ENCODE assay signal across 1 cellular context in genomic region chr7:142365410-142365842, GRCh38.
TF ChIP-seq lines count a peak whose summit lies in the region.

No MANE protein-coding gene starts in this region.

TF ChIP-seq in H1, 55 proteins besides CTCF, POLR2A, EP300 and RAD21 (continued from another document):
- TF ChIP-seq CHD2 (IDR thresholded peaks at IDR 0.05; ENCODE audit: low read length), result peak; percentile 73
- peak; percentile 93 for TF ChIP-seq BACH1 (IDR thresholded peaks at IDR 0.05; ENCODE audit: low read length)
- TF ChIP-seq TEAD4 (IDR thresholded peaks at IDR 0.05; ENCODE audit: low read depth, low read length), result peak; percentile 95
- peak; percentile 68 for TF ChIP-seq ASH2L (IDR thresholded peaks at IDR 0.05; ENCODE audit: low read length)
- TF ChIP-seq, protein P1, sequence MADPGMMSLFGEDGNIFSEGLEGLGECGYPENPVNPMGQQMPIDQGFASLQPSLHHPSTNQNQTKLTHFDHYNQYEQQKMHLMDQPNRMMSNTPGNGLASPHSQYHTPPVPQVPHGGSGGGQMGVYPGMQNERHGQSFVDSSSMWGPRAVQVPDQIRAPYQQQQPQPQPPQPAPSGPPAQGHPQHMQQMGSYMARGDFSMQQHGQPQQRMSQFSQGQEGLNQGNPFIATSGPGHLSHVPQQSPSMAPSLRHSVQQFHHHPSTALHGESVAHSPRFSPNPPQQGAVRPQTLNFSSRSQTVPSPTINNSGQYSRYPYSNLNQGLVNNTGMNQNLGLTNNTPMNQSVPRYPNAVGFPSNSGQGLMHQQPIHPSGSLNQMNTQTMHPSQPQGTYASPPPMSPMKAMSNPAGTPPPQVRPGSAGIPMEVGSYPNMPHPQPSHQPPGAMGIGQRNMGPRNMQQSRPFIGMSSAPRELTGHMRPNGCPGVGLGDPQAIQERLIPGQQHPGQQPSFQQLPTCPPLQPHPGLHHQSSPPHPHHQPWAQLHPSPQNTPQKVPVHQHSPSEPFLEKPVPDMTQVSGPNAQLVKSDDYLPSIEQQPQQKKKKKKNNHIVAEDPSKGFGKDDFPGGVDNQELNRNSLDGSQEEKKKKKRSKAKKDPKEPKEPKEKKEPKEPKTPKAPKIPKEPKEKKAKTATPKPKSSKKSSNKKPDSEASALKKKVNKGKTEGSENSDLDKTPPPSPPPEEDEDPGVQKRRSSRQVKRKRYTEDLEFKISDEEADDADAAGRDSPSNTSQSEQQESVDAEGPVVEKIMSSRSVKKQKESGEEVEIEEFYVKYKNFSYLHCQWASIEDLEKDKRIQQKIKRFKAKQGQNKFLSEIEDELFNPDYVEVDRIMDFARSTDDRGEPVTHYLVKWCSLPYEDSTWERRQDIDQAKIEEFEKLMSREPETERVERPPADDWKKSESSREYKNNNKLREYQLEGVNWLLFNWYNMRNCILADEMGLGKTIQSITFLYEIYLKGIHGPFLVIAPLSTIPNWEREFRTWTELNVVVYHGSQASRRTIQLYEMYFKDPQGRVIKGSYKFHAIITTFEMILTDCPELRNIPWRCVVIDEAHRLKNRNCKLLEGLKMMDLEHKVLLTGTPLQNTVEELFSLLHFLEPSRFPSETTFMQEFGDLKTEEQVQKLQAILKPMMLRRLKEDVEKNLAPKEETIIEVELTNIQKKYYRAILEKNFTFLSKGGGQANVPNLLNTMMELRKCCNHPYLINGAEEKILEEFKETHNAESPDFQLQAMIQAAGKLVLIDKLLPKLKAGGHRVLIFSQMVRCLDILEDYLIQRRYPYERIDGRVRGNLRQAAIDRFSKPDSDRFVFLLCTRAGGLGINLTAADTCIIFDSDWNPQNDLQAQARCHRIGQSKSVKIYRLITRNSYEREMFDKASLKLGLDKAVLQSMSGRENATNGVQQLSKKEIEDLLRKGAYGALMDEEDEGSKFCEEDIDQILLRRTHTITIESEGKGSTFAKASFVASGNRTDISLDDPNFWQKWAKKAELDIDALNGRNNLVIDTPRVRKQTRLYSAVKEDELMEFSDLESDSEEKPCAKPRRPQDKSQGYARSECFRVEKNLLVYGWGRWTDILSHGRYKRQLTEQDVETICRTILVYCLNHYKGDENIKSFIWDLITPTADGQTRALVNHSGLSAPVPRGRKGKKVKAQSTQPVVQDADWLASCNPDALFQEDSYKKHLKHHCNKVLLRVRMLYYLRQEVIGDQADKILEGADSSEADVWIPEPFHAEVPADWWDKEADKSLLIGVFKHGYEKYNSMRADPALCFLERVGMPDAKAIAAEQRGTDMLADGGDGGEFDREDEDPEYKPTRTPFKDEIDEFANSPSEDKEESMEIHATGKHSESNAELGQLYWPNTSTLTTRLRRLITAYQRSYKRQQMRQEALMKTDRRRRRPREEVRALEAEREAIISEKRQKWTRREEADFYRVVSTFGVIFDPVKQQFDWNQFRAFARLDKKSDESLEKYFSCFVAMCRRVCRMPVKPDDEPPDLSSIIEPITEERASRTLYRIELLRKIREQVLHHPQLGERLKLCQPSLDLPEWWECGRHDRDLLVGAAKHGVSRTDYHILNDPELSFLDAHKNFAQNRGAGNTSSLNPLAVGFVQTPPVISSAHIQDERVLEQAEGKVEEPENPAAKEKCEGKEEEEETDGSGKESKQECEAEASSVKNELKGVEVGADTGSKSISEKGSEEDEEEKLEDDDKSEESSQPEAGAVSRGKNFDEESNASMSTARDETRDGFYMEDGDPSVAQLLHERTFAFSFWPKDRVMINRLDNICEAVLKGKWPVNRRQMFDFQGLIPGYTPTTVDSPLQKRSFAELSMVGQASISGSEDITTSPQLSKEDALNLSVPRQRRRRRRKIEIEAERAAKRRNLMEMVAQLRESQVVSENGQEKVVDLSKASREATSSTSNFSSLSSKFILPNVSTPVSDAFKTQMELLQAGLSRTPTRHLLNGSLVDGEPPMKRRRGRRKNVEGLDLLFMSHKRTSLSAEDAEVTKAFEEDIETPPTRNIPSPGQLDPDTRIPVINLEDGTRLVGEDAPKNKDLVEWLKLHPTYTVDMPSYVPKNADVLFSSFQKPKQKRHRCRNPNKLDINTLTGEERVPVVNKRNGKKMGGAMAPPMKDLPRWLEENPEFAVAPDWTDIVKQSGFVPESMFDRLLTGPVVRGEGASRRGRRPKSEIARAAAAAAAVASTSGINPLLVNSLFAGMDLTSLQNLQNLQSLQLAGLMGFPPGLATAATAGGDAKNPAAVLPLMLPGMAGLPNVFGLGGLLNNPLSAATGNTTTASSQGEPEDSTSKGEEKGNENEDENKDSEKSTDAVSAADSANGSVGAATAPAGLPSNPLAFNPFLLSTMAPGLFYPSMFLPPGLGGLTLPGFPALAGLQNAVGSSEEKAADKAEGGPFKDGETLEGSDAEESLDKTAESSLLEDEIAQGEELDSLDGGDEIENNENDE (IDR thresholded peaks at IDR 0.05; ENCODE audit: insufficient replicate concordance, low read length), result no peak
- TF ChIP-seq, protein P2, sequence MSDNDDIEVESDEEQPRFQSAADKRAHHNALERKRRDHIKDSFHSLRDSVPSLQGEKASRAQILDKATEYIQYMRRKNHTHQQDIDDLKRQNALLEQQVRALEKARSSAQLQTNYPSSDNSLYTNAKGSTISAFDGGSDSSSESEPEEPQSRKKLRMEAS (IDR thresholded peaks at IDR 0.05), result peak; percentile 73; the same call in 1 of the 2 replicates
- TF ChIP-seq TBP (IDR thresholded peaks at IDR 0.05; ENCODE audit: low read depth, low read length), result no peak
- TF ChIP-seq EGR1 (IDR thresholded peaks at IDR 0.05; ENCODE audit: borderline replicate concordance, low read depth, low read length), result no peak
- TF ChIP-seq YY1 (IDR thresholded peaks at IDR 0.05; ENCODE audit: low read depth, low read length), result 0 out of 2 replicates have a peak, but pooled peaks have one; percentile 51
- peak; percentile 58 to 94; a peak in 1 of 4 replicates for TF ChIP-seq HDAC2 (IDR thresholded peaks at IDR 0.05; ENCODE audit: borderline replicate concordance in 1 of 2, low read depth in 2 of 2, low read length in 2 of 2)
- peak; percentile 79; the same call in 1 of the 2 replicates for TF ChIP-seq MAFK (IDR thresholded peaks at IDR 0.05; ENCODE audit: low read depth, low read length)
- TF ChIP-seq NRF1 (IDR thresholded peaks at IDR 0.05; ENCODE audit: low read depth, low read length), result no peak
- TF ChIP-seq SIX5 (IDR thresholded peaks at IDR 0.05; ENCODE audit: low read depth, low read length), result no peak
- TF ChIP-seq BCL11A (IDR thresholded peaks at IDR 0.05; ENCODE audit: low read depth in 2 of 2, low read length in 2 of 2), result peak in 1 of 2 experiments; percentile 93
- no peak for TF ChIP-seq BRCA1 (IDR thresholded peaks at IDR 0.05; ENCODE audit: low read depth, low read length)
- peak; percentile 43; the same call in 1 of the 2 replicates for TF ChIP-seq POLR2AphosphoS5 (IDR thresholded peaks at IDR 0.05; ENCODE audit: low read depth, low read length)
- peak; percentile 86 for TF ChIP-seq NANOG (IDR thresholded peaks at IDR 0.05; ENCODE audit: insufficient read depth, low read depth, low read length, poor library complexity, severe bottlenecking)
- TF ChIP-seq CREB1 (IDR thresholded peaks at IDR 0.05), result peak; percentile 41; the same call in 1 of the 2 replicates
- TF ChIP-seq POU5F1 (IDR thresholded peaks at IDR 0.05; ENCODE audit: low read depth, low read length), result peak; percentile 97
- no peak for TF ChIP-seq HDAC6 (IDR thresholded peaks at IDR 0.05; ENCODE audit: low read depth, low read length)
- TF ChIP-seq JUND (IDR thresholded peaks at IDR 0.05; ENCODE audit: low read length), result no peak
- peak; percentile 61 for TF ChIP-seq CTBP2 (IDR thresholded peaks at IDR 0.05; ENCODE audit: borderline replicate concordance, insufficient read depth, insufficient read length, low read length)
- TF ChIP-seq CBX8 (IDR thresholded peaks at IDR 0.05; ENCODE audit: borderline replicate concordance, low read depth, low read length), result no peak
- peak; percentile 82 for TF ChIP-seq SP1 (IDR thresholded peaks at IDR 0.05; ENCODE audit: low read depth, low read length)
- TF ChIP-seq SP4 (IDR thresholded peaks at IDR 0.05; ENCODE audit: low read length), result no peak
- TF ChIP-seq, protein P3, sequence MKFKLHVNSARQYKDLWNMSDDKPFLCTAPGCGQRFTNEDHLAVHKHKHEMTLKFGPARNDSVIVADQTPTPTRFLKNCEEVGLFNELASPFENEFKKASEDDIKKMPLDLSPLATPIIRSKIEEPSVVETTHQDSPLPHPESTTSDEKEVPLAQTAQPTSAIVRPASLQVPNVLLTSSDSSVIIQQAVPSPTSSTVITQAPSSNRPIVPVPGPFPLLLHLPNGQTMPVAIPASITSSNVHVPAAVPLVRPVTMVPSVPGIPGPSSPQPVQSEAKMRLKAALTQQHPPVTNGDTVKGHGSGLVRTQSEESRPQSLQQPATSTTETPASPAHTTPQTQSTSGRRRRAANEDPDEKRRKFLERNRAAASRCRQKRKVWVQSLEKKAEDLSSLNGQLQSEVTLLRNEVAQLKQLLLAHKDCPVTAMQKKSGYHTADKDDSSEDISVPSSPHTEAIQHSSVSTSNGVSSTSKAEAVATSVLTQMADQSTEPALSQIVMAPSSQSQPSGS (IDR thresholded peaks at IDR 0.05; ENCODE audit: low read length), result peak; percentile 68; the same call in 1 of the 2 replicates
- TF ChIP-seq, protein P4, sequence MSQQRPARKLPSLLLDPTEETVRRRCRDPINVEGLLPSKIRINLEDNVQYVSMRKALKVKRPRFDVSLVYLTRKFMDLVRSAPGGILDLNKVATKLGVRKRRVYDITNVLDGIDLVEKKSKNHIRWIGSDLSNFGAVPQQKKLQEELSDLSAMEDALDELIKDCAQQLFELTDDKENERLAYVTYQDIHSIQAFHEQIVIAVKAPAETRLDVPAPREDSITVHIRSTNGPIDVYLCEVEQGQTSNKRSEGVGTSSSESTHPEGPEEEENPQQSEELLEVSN (IDR thresholded peaks at IDR 0.05), result peak; percentile 54
